In genomic region chr14:69260979-69261605, GRCh38 we compare ENCODE assay signal across 8 cellular contexts. TPM values are rescaled to one million over a fixed set of nuclear protein-coding genes. Genes with fewer than 3 reads are reported as not detected.
A peak's percentile ranks its signal among the peaks of the same experiment; 100 is the strongest.
DNase-seq lines count a peak whose midpoint lies in the region; ATAC-seq and TF ChIP-seq lines count a peak whose summit lies in the region.

No MANE protein-coding gene starts in this region.

- no peaks in the 10 kb centered on the region for H3K9me3 ChIP-seq in heart right ventricle
- H3K9me3 ChIP-seq in sigmoid colon, result no peaks in the 10 kb centered on the region

- peaks cover 6 to 69% (median 49%) of the 10 kb centered on the region in 9 donors for H3K4me1 ChIP-seq in heart right ventricle
- peaks cover 0 to 29% (median 27%) of the 10 kb centered on the region in 4 donors for H3K4me1 ChIP-seq in sigmoid colon

- TF ChIP-seq POLR2A in sigmoid colon (IDR thresholded peaks at IDR 0.05), result no peak
- TF ChIP-seq POLR2A in GM18505 (IDR thresholded peaks at IDR 0.05; ENCODE audit: borderline replicate concordance, extremely low read depth, insufficient read depth, insufficient read length), result no peak

- H3K4me3 ChIP-seq in LNCaP clone FGC (ENCODE audit: low read depth, low read length), result peak overlapping the region; percentile 21; the same call in 1 of the 2 replicates
- peak overlapping the region; percentile 33 to 87 (median 72) for H3K4me3 ChIP-seq in heart right ventricle
- H3K4me3 ChIP-seq in sigmoid colon, result peak overlapping the region; percentile 16 to 66 (median 56)

- H3K27me3 ChIP-seq in heart right ventricle (peaks cover 0 to 74% (median 19%) of the 10 kb centered on the region in 7 donors), sigmoid colon (peaks cover 5 to 42% (median 19%) of the 10 kb centered on the region in 3 donors)

- TF ChIP-seq EP300 in sigmoid colon (IDR thresholded peaks at IDR 0.05), result no peak

- 1% methylated on average over 55 of the region's 55 CpGs for WGBS in heart right ventricle, 2 donors
- WGBS in sigmoid colon, 2 donors, result 1 to 2% methylated on average over 55 of the region's 55 CpGs

- H3K27ac ChIP-seq in heart right ventricle (peak overlapping the region; percentile 47 to 86 (median 81)), sigmoid colon (peak overlapping the region; percentile 29 to 60 (median 55))

- intact Hi-C loops in heart right ventricle (cut with DNase I) (loop anchor here in 3 of 10 donors (2.0 to 10.0 kb wide), 3 partner anchors 28 to 56 kb away; no protein-coding TSS in a partner anchor), sigmoid colon (cut with DNase I) (no loop called here)

- ATAC-seq in heart right ventricle, result peak; percentile 59 to 82 (median 77)
- no peak for ATAC-seq in GM18505 (IDR thresholded peaks at IDR 0.05; ENCODE audit: unreplicated experiment)

- no peaks in the 10 kb centered on the region for H3K36me3 ChIP-seq in heart right ventricle
- H3K36me3 ChIP-seq in sigmoid colon, result no peaks in the 10 kb centered on the region

- TF ChIP-seq CTCF in GM12872 (IDR thresholded peaks at IDR 0.05; ENCODE audit: insufficient read depth, low read depth, low read length), result peak; percentile 64
- TF ChIP-seq CTCF in LNCaP clone FGC (IDR thresholded peaks at IDR 0.05; ENCODE audit: control insufficient read depth, extremely low read depth, insufficient read depth), result peak; percentile 53
- peak; percentile 63 to 86 (median 80) for TF ChIP-seq CTCF in heart right ventricle (IDR thresholded peaks at IDR 0.05)
- TF ChIP-seq CTCF in sigmoid colon (IDR thresholded peaks at IDR 0.05), result peak in 2 of 4 experiments; percentile 54 to 63

- DNase-seq in LNCaP clone FGC (ENCODE audit: low read depth) (no peak), heart right ventricle (peak in 1 of 2 donors; percentile 67), sigmoid colon (no peak), T1000 (lab: John Stamatoyannopoulos, UW) (no peak), HK-2 (ENCODE audit: unreplicated experiment) (no peak)
- DNase-seq in activated naive CD4-positive, alpha-beta T cell treated with Interleukin-2 at 50 U/mL for 16 hours, result peak; percentile 46

RNA-seq across cellular contexts. Expression of gene GALNT16, which starts 1.1 kb away (rescaled TPM):
- 100 to 1,000 TPM in 2 of 10 donors, 10 to 100 TPM in 8; 51.2 to 106 (median 71.7) TPM for total RNA-seq in heart right ventricle
- polyA plus RNA-seq in heart right ventricle, result 10 to 100 TPM in 1 of 2 donors, 1 to 10 TPM in 1; 9.6 to 56.5 TPM
- total RNA-seq in sigmoid colon, result 10 to 100 TPM in 2 of 4 donors, 1 to 10 TPM in 2; 4.3 to 20.5 (median 9.4) TPM
- 1 to 10 TPM in 2 of 3 donors, not detected in 1; 2.4 to 3.0 TPM for polyA plus RNA-seq in sigmoid colon

Comparison
In these comparisons a context has a peak if more than half of its experiments do, and no peak if none do; other contexts are left out.
1. H3K4me3 ChIP-seq: peak in every context shown above with its lines; median percentile 72 in heart right ventricle; 56 in sigmoid colon; 21 in LNCaP clone FGC.